1 cellular context compared by ENCODE assay signal in the genomic region with DNA sequence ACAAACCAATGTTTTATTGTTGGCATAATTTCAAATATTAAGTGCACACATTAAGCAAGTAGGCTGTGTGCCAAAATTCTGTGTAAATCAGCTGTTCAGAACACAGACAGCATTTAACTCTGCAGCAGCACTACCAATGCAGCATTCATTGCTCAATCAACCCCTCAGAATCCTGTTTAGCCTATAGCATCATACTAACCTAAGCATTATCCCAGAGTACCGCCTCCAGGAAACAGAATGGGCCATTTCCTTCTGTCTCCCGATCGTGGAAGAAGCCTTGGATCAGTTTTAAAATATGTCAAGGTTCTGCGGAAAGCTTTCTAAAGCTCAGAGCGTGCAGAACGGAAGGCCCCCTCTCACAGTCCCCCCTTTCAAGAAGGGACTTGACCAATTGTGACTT.
TF ChIP-seq lines count a peak whose summit lies in the region.

No MANE protein-coding gene starts in this region.

TF ChIP-seq in SK-N-SH treated with all-trans-retinoic acid at 6 μM for 48 hours, 23 proteins besides CTCF, POLR2A, EP300 and RAD21 (continued from another document):
- TF ChIP-seq TSHZ2 (CRISPR knock-in tag; IDR thresholded peaks at IDR 0.05) (no peak), ISL1 (CRISPR knock-in tag; IDR thresholded peaks at IDR 0.05) (no peak; the same call in 1 of the 2 replicates), BACH2 (CRISPR knock-in tag; IDR thresholded peaks at IDR 0.05; ENCODE audit: borderline replicate concordance) (no peak), OSR1 (CRISPR knock-in tag; IDR thresholded peaks at IDR 0.05) (no peak)
